In the genomic region with DNA sequence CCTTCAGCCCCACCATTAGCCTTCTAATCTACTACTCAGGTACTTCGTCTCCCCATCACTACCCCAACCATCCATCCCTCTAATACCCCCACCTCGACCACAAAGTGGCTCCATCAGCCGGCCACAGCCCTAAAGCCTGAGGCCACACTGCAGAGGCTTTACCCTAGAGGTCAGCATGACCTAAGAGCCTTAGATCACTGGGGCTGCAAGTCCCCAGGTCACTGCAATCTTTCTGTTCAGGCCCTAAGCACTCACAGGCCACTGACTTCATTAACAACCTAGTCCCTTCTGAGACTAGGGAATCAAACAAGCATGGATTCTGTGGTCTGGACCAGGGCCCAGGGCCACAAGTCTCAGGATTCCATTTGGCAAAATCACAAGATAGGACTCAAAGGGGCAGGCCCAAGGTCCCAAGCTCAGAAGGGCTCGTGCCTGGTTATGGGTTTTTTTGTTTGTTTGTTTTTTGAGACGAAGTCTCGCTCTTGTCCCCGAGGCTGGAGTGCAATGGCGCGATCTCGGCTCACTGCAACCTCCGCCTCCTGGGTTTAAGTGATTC, we compare ENCODE assay signal across 1 cellular context.
TF ChIP-seq lines count a peak whose summit lies in the region.

No MANE protein-coding gene starts in this region.

TF ChIP-seq in IMR-90, 13 proteins besides CTCF, POLR2A, EP300 and RAD21 (continued from another document):
- TF ChIP-seq ELK1 (IDR thresholded peaks at IDR 0.05; ENCODE audit: borderline replicate concordance, low read depth, low read length) (no peak), USF2 (IDR thresholded peaks at IDR 0.05; ENCODE audit: low read depth, low read length) (no peak), BHLHE40 (IDR thresholded peaks at IDR 0.05; ENCODE audit: low read depth, low read length) (peak; percentile 69)
